ENCODE assay signal across 8 cellular contexts in genomic region chrX:48890296-48890925, GRCh38. TPM values are rescaled to one million over a fixed set of nuclear protein-coding genes. Genes with fewer than 3 reads are reported as not detected.
DNase-seq lines count a peak whose midpoint lies in the region; ATAC-seq and TF ChIP-seq lines count a peak whose summit lies in the region.

No MANE protein-coding gene starts in this region.

- H3K36me3 ChIP-seq in prostate gland: no peaks in the 10 kb centered on the region

- 12% methylated on average over 15 of the region's 15 CpGs for WGBS in prostate gland

- H3K36me3 Mint-ChIP-seq in endothelial cell (ENCODE audit: low read depth, unreplicated experiment): peaks cover 7% of the 10 kb centered on the region

- H3K4me3 Mint-ChIP-seq in endothelial cell (ENCODE audit: unreplicated experiment): peak overlapping the region; percentile 87

- in situ Hi-C loops in G401 (cut with HindIII; ENCODE audit: low sequenced_read_pairs): no loop called here

- no peak for TF ChIP-seq CTCF in endothelial cell (IDR thresholded peaks at IDR 0.05; ENCODE audit: unreplicated experiment)
- TF ChIP-seq CTCF in prostate gland (IDR thresholded peaks at IDR 0.05): no peak

- H3K27me3 Mint-ChIP-seq in endothelial cell (ENCODE audit: unreplicated experiment): peaks cover 5% of the 10 kb centered on the region

- H3K27ac ChIP-seq in prostate gland: peak overlapping the region; percentile 75 to 81

- POLR2A ChIA-PET in HEK293T (lab: Yijun Ruan, JAX): interaction anchor here (1.4 kb wide), 1 partner anchor 152 kb away, joined by 5 read pairs; no protein-coding TSS in a partner anchor

- TF ChIP-seq POLR2A in prostate gland (IDR thresholded peaks at IDR 0.05): no peak

- H3K4me1 ChIP-seq in prostate gland (replicated peaks): no peaks in the 10 kb centered on the region

- H3K27ac Mint-ChIP-seq in endothelial cell (ENCODE audit: unreplicated experiment): no peak overlapping the region

- H3K27me3 ChIP-seq in prostate gland (replicated peaks; ENCODE audit: insufficient read depth): no peaks in the 10 kb centered on the region

- peaks cover 8% of the 10 kb centered on the region for H3K4me1 Mint-ChIP-seq in endothelial cell (ENCODE audit: unreplicated experiment)

- CTCF ChIA-PET in HEK293T (lab: Yijun Ruan, JAX): no interaction called here

- ATAC-seq in HG02623 (IDR thresholded peaks at IDR 0.05; ENCODE audit: unreplicated experiment): no peak
- no peak for ATAC-seq in GM21825 (IDR thresholded peaks at IDR 0.05; ENCODE audit: unreplicated experiment)

- peak overlapping the region; percentile 48 to 51 for H3K4me3 ChIP-seq in prostate gland

- DNase-seq in G401 (ENCODE audit: low spot score): peak; percentile 41
- peak; percentile 43 for DNase-seq in NCI-H82 treated with DMSO at 0.1 percent for 48 hours (lab: John Stamatoyannopoulos, UW; ENCODE audit: unreplicated experiment)
- DNase-seq in endothelial cell (ENCODE audit: low spot score): no peak
- no peak for DNase-seq in prostate gland (ENCODE audit: low spot score)
- no peak for DNase-seq in NCI-H2107 treated with DMSO at 0.1 percent for 48 hours (lab: John Stamatoyannopoulos, UW; ENCODE audit: unreplicated experiment)
- DNase-seq in HEK293T (ENCODE audit: extremely low spot score): no peak

- intact Hi-C loops in prostate gland (cut with DNase I): no loop called here

- no peaks in the 10 kb centered on the region for H3K9me3 Mint-ChIP-seq in endothelial cell (ENCODE audit: unreplicated experiment)

- no peaks in the 10 kb centered on the region for H3K9me3 ChIP-seq in prostate gland

TF ChIP-seq in HEK293T, 16 proteins besides CTCF, POLR2A, EP300 and RAD21:
- TF ChIP-seq FOXA1 (IDR thresholded peaks at IDR 0.05): no peak
- TF ChIP-seq HDGF (IDR thresholded peaks at IDR 0.05; ENCODE audit: borderline replicate concordance): no peak
- TF ChIP-seq FOXM1 (IDR thresholded peaks at IDR 0.05; ENCODE audit: borderline replicate concordance): no peak
- TF ChIP-seq ARNT (IDR thresholded peaks at IDR 0.05): no peak
- TF ChIP-seq TARDBP (IDR thresholded peaks at IDR 0.05): no peak
- no peak for TF ChIP-seq LEF1 (IDR thresholded peaks at IDR 0.05; ENCODE audit: borderline replicate concordance)
- no peak for TF ChIP-seq ELF4 (IDR thresholded peaks at IDR 0.05)
- no peak for TF ChIP-seq L3MBTL2 (conservative IDR thresholded peaks at IDR 0.05)
- no peak for TF ChIP-seq ZNF384 (IDR thresholded peaks at IDR 0.05)
- TF ChIP-seq NFRKB (IDR thresholded peaks at IDR 0.05): no peak
- no peak for TF ChIP-seq BHLHE40 (IDR thresholded peaks at IDR 0.05; ENCODE audit: borderline replicate concordance)
- no peak for TF ChIP-seq FOXK2 (IDR thresholded peaks at IDR 0.05)
- TF ChIP-seq SUZ12 (IDR thresholded peaks at IDR 0.05): no peak
- no peak for TF ChIP-seq PKNOX1 (IDR thresholded peaks at IDR 0.05)
- TF ChIP-seq SP1 (IDR thresholded peaks at IDR 0.05): no peak
- no peak for TF ChIP-seq CTBP1 (IDR thresholded peaks at IDR 0.05; ENCODE audit: borderline replicate concordance)
TF ChIP-seq in HEK293T: peak in this region for 0.

RNA-seq across cellular contexts. Expression of gene TIMM17B, which starts 7.2 kb away (rescaled TPM):
- 115 and 138 TPM in 2 replicates for total RNA-seq in G401 (2014; rRNA removed; shearing (Covaris generic))
- 70.6 TPM for total RNA-seq in endothelial cell (ENCODE audit: unreplicated experiment)
- 10 to 100 TPM; 58.2 to 85.8 TPM for total RNA-seq in prostate gland

RNA-seq across cellular contexts. Expression of gene PQBP1, which starts 7.3 kb away (rescaled TPM):
- total RNA-seq in G401 (2014; rRNA removed; shearing (Covaris generic)): 96.1 and 119 TPM in 2 replicates
- total RNA-seq in endothelial cell (ENCODE audit: unreplicated experiment) (80.1 TPM), prostate gland (10 to 100 TPM; 37.1 to 76.6 TPM)

RNA-seq across cellular contexts. Expression of gene SLC35A2, which starts 21.0 kb away (rescaled TPM):
- 10.1 and 15.7 TPM in 2 replicates for total RNA-seq in G401 (2014; rRNA removed; shearing (Covaris generic))
- total RNA-seq in endothelial cell (ENCODE audit: unreplicated experiment) (27.2 TPM), prostate gland (10 to 100 TPM; 29.7 to 39.0 TPM)

RNA-seq across cellular contexts. Expression of gene PIM2, which starts 28.4 kb away (rescaled TPM):
- total RNA-seq in G401 (2014; rRNA removed; shearing (Covaris generic)): 14.6 and 20.6 TPM in 2 replicates
- total RNA-seq in endothelial cell (ENCODE audit: unreplicated experiment) (7.0 TPM), prostate gland (10 to 100 TPM; 12.1 to 23.5 TPM)

RNA-seq across cellular contexts. Expression of gene PCSK1N, which starts 55.0 kb away (rescaled TPM):
- 3.5 TPM in 1 of 2 replicates, not detected in the other for total RNA-seq in G401 (2014; rRNA removed; shearing (Covaris generic))
- total RNA-seq in endothelial cell (ENCODE audit: unreplicated experiment) (2.0 TPM), prostate gland (10 to 100 TPM; 45.4 to 77.7 TPM)

Comparison
In these comparisons a context has a peak if more than half of its experiments do, and no peak if none do; other contexts are left out.
1. DNase-seq: peak in G401 (single experiment) and NCI-H82 treated with DMSO at 0.1 percent for 48 hours (single experiment); none in endothelial cell (single experiment), prostate gland (single experiment), NCI-H2107 treated with DMSO at 0.1 percent for 48 hours (single experiment) and HEK293T (single experiment).